19 cellular contexts compared by ENCODE assay signal in genomic region chr6:152571863-152572394, GRCh38.
DNase-seq lines count a peak whose midpoint lies in the region; ATAC-seq and TF ChIP-seq lines count a peak whose summit lies in the region.
"Had no signal": no experiment of that assay in that cellular context is flagged by ENCODE, and none has a peak within 500 bp of the region (broad histone marks: within the 10 kb centered on the region; RNA-seq: fewer than 3 reads in every experiment).

No MANE protein-coding gene starts in this region.

- peaks cover 68% of the 10 kb centered on the region for H3K4me1 Mint-ChIP-seq in central memory CD8-positive, alpha-beta T cell

- H3K27ac ChIP-seq in HEK293 (ENCODE audit: extremely low read depth, low read depth, low read length) (peak overlapping the region; percentile 72; the same call in 1 of the 2 replicates), lung (ENCODE audit: low read depth in 1 of 2, low read length in 1 of 2) (no peak overlapping the region), upper lobe of right lung (peak overlapping the region; percentile 44)
- H3K27ac ChIP-seq: Peyer's patch, SJSA1 had no signal

- no peaks in the 10 kb centered on the region for H3K36me3 Mint-ChIP-seq in central memory CD8-positive, alpha-beta T cell (ENCODE audit: insufficient read depth)
- H3K36me3 Mint-ChIP-seq: CD8-positive, alpha-beta memory T cell had no signal

- H3K4me3 Mint-ChIP-seq in central memory CD8-positive, alpha-beta T cell, result no peak overlapping the region
- H3K4me3 Mint-ChIP-seq: CD8-positive, alpha-beta memory T cell; HFFc6 had no signal

- no peaks in the 10 kb centered on the region for H3K27me3 Mint-ChIP-seq in central memory CD8-positive, alpha-beta T cell
- H3K27me3 Mint-ChIP-seq: CD8-positive, alpha-beta memory T cell had no signal

- no peak for ATAC-seq in central memory CD8-positive, alpha-beta T cell (replicated peaks; ENCODE audit: extremely low read depth, poor library complexity, severe bottlenecking)
- ATAC-seq in lung (ENCODE audit: insufficient read depth, low FRiP score) (peak; percentile 14), upper lobe of right lung (no peak), HG02623 (IDR thresholded peaks at IDR 0.05; ENCODE audit: unreplicated experiment) (no peak)
- ATAC-seq: GM12878 had no signal

- H3K4me1 ChIP-seq in HEK293 (ENCODE audit: control insufficient read depth, insufficient read depth, low read length), result peaks cover 34% of the 10 kb centered on the region
- H3K4me1 ChIP-seq in lung (ENCODE audit: control insufficient read depth in 2 of 2, insufficient read depth in 2 of 2, low read length in 2 of 2), result peaks cover 0 to 2% of the 10 kb centered on the region in 2 donors
- peaks cover 31% of the 10 kb centered on the region for H3K4me1 ChIP-seq in upper lobe of right lung
- H3K4me1 ChIP-seq: Peyer's patch had no signal

- intact Hi-C loops in upper lobe of right lung (cut with DNase I), result no loop called here

- no peaks in the 10 kb centered on the region for H3K9me3 Mint-ChIP-seq in central memory CD8-positive, alpha-beta T cell
- H3K9me3 Mint-ChIP-seq: CD8-positive, alpha-beta memory T cell; HFFc6 had no signal

- H3K4me3 ChIP-seq in HEK293 (ENCODE audit: low read depth, low read length) (no peak overlapping the region), lung (no peak overlapping the region), upper lobe of right lung (no peak overlapping the region)
- H3K4me3 ChIP-seq: GM12878, MG63, Peyer's patch, SJSA1 had no signal

- H3K27ac Mint-ChIP-seq in central memory CD8-positive, alpha-beta T cell (ENCODE audit: low read depth), result peak overlapping the region; percentile 58
- H3K27ac Mint-ChIP-seq: HFFc6 had no signal

- in situ Hi-C loops in GM13976 (cut with MboI; ENCODE audit: low sequenced_read_pairs, unreplicated experiment), result no loop called here

- DNase-seq in central memory CD8-positive, alpha-beta T cell (ENCODE audit: low spot score in 2 of 2), result no peak
- DNase-seq in lung (ENCODE audit: low spot score) (no peak), upper lobe of right lung (no peak), NCI-H128 (lab: John Stamatoyannopoulos, UW; ENCODE audit: unreplicated experiment) (no peak), GM13976 (ENCODE audit: low spot score) (no peak)
- DNase-seq: CD8-positive, alpha-beta memory T cell; DMS53; HFFc6; NCI-H1092; NCI-H2081; NCI-H510A; NCI-H748 treated with DMSO at 0.1 percent for 48 hours; NK-92 treated with Interleukin-12 subunit alpha and Interleukin-12 subunit beta, amount 100 ng/mL, for 24 hours; Peyer's patch had no signal

- CTCF ChIA-PET in HEK293 (lab: Yijun Ruan, JAX), result interaction anchor here (0.7 to 1.6 kb wide), 2 partner anchors 24 to 71 kb away, joined by 3 to 7 read pairs; no protein-coding TSS in a partner anchor

- H3K9me3 ChIP-seq in HEK293 (ENCODE audit: control insufficient read depth, insufficient read depth, low read depth, low read length) (no peaks in the 10 kb centered on the region), lung (ENCODE audit: control insufficient read depth in 2 of 2, insufficient read depth in 1 of 2, low read length in 1 of 2) (no peaks in the 10 kb centered on the region), upper lobe of right lung (no peaks in the 10 kb centered on the region)
- H3K9me3 ChIP-seq: MG63, Peyer's patch, SJSA1 had no signal

- H3K27me3 ChIP-seq in lung (ENCODE audit: control insufficient read depth, insufficient read depth) (no peaks in the 10 kb centered on the region), upper lobe of right lung (no peaks in the 10 kb centered on the region)
- H3K27me3 ChIP-seq: MG63, Peyer's patch had no signal

- TF ChIP-seq CTCF in HEK293 (tag by site-specific recombination; IDR thresholded peaks at IDR 0.05) (no peak), lung (IDR thresholded peaks at IDR 0.05; ENCODE audit: control extremely low read depth, extremely low read depth) (no peak), upper lobe of right lung (IDR thresholded peaks at IDR 0.05) (no peak), GM13976 (IDR thresholded peaks at IDR 0.05; ENCODE audit: borderline replicate concordance, control extremely low read depth, extremely low read depth, insufficient read depth, missing control alignments) (no peak)

- 38 to 72% methylated on average over 2 of the region's 2 CpGs for WGBS in lung, 2 donors

- POLR2A ChIA-PET in HEK293 (lab: Yijun Ruan, JAX), result no interaction called here

- H3K36me3 ChIP-seq in HEK293 (ENCODE audit: control insufficient read depth in 2 of 2, insufficient read depth in 1 of 2, low read length in 2 of 2) (no peaks in the 10 kb centered on the region), lung (ENCODE audit: control insufficient read depth in 2 of 2, insufficient read depth in 2 of 2, low read length in 2 of 2) (no peaks in the 10 kb centered on the region), upper lobe of right lung (no peaks in the 10 kb centered on the region)
- H3K36me3 ChIP-seq: MG63, Peyer's patch, SJSA1 had no signal

TF ChIP-seq in HEK293, 187 proteins besides CTCF, POLR2A, EP300 and RAD21:
- TF ChIP-seq ZNF350 (tag by site-specific recombination; IDR thresholded peaks at IDR 0.05), result peak; percentile 10; the same call in 1 of the 2 replicates
- TF ChIP-seq HOXD13 (CRISPR knock-in tag; IDR thresholded peaks at IDR 0.05; ENCODE audit: borderline replicate concordance), result no peak

Comparison
In these comparisons a context has a peak if more than half of its experiments do, and no peak if none do; other contexts are left out.
1. H3K27ac ChIP-seq: peak in HEK293 (single experiment) and upper lobe of right lung (single experiment); none in lung (0 of 2).